Comparison of ENCODE assay signal across 1 cellular context in the genomic region with DNA sequence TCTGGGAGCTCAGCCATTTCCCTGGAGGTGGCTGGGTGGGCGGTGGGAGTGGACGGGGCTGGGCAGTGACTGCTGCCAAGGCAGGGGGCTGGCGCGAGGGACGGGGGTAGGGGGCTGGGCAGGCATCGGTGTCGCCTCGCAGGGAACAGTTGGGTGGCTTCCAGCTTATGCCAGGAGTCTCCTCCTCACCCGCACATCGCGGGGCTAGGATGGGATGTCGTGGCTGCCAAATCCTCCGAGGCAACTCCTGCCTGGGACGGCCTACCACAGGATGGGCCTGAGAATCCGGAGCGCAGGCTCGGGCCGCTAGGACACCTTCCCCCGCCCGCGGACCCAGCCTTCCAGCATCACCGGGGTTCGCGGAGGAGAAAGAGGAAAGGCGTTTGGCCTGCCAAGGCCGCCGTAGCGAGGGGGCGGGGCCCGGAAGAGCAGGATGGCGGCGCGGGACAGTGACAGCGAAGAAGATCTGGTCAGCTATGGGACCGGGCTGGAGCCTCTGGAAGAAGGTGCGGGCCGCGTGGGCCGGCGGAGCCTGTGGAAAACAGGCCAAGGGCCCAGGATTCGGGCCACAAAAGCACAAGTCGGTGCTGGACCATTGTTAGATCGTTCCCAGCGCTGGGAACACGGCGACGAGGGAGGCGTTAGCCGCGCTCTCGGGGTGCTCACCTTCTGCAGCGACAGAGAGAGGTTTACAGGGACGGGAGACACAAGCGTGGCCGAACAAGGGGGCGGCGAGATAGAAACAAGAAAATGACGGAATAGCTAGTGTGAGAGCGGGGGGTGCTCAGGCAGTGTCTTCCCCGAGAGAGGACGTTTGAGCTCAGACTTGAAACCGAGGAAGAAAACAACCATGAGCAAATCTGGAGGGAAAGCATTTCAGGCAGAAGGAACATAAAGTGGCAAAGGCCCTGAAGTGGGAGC.
TF ChIP-seq lines count a peak whose summit lies in the region.

A gene with protein sequence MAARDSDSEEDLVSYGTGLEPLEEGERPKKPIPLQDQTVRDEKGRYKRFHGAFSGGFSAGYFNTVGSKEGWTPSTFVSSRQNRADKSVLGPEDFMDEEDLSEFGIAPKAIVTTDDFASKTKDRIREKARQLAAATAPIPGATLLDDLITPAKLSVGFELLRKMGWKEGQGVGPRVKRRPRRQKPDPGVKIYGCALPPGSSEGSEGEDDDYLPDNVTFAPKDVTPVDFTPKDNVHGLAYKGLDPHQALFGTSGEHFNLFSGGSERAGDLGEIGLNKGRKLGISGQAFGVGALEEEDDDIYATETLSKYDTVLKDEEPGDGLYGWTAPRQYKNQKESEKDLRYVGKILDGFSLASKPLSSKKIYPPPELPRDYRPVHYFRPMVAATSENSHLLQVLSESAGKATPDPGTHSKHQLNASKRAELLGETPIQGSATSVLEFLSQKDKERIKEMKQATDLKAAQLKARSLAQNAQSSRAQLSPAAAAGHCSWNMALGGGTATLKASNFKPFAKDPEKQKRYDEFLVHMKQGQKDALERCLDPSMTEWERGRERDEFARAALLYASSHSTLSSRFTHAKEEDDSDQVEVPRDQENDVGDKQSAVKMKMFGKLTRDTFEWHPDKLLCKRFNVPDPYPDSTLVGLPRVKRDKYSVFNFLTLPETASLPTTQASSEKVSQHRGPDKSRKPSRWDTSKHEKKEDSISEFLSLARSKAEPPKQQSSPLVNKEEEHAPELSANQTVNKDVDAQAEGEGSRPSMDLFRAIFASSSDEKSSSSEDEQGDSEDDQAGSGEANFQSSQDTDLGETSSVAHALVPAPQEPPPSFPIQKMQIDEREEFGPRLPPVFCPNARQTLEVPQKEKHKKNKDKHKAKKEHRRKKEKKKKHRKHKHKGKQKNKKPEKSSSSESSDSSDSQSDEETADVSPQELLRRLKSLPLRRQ (plus strand): TSS at position 421 of the 921 bp plus-strand sequence. CDS start 13 bp downstream, at position 434.

TF ChIP-seq in K562, 482 proteins besides CTCF, POLR2A, EP300 and RAD21 (continued from another document and continues in another):
- TF ChIP-seq, protein P1, sequence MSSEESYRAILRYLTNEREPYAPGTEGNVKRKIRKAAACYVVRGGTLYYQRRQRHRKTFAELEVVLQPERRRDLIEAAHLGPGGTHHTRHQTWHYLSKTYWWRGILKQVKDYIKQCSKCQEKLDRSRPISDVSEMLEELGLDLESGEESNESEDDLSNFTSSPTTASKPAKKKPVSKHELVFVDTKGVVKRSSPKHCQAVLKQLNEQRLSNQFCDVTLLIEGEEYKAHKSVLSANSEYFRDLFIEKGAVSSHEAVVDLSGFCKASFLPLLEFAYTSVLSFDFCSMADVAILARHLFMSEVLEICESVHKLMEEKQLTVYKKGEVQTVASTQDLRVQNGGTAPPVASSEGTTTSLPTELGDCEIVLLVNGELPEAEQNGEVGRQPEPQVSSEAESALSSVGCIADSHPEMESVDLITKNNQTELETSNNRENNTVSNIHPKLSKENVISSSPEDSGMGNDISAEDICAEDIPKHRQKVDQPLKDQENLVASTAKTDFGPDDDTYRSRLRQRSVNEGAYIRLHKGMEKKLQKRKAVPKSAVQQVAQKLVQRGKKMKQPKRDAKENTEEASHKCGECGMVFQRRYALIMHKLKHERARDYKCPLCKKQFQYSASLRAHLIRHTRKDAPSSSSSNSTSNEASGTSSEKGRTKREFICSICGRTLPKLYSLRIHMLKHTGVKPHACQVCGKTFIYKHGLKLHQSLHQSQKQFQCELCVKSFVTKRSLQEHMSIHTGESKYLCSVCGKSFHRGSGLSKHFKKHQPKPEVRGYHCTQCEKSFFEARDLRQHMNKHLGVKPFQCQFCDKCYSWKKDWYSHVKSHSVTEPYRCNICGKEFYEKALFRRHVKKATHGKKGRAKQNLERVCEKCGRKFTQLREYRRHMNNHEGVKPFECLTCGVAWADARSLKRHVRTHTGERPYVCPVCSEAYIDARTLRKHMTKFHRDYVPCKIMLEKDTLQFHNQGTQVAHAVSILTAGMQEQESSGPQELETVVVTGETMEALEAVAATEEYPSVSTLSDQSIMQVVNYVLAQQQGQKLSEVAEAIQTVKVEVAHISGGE (CRISPR knock-in tag; IDR thresholded peaks at IDR 0.05) = no peak
- TF ChIP-seq, protein P2, sequence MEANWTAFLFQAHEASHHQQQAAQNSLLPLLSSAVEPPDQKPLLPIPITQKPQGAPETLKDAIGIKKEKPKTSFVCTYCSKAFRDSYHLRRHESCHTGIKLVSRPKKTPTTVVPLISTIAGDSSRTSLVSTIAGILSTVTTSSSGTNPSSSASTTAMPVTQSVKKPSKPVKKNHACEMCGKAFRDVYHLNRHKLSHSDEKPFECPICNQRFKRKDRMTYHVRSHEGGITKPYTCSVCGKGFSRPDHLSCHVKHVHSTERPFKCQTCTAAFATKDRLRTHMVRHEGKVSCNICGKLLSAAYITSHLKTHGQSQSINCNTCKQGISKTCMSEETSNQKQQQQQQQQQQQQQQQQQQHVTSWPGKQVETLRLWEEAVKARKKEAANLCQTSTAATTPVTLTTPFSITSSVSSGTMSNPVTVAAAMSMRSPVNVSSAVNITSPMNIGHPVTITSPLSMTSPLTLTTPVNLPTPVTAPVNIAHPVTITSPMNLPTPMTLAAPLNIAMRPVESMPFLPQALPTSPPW (CRISPR knock-in tag; IDR thresholded peaks at IDR 0.05) = peak; percentile 91
- TF ChIP-seq CEBPG (CRISPR knock-in tag; IDR thresholded peaks at IDR 0.05) (peak; percentile 6; the same call in 1 of the 2 replicates), CEBPG (tag; conservative IDR thresholded peaks at IDR 0.05 in 1 of 2, IDR thresholded peaks at IDR 0.05 in 1 of 2) (no peak), ILF3 (IDR thresholded peaks at IDR 0.05; ENCODE audit: borderline replicate concordance) (no peak), RBM22 (IDR thresholded peaks at IDR 0.05; ENCODE audit: low read depth, low read length, poor library complexity, severe bottlenecking) (peak; percentile 34), ZFX (CRISPR knock-in tag; IDR thresholded peaks at IDR 0.05) (peak; percentile 83), MCM2 (IDR thresholded peaks at IDR 0.05; ENCODE audit: low read depth) (no peak), TEAD1 (CRISPR knock-in tag; IDR thresholded peaks at IDR 0.05) (peak in 1 of 2 experiments; percentile 66; a peak in 1 of 4 replicates), ZNF224 (CRISPR knock-in tag; IDR thresholded peaks at IDR 0.05) (no peak), CXXC5 (CRISPR knock-in tag; IDR thresholded peaks at IDR 0.05) (peak; percentile 62), ASH1L (IDR thresholded peaks at IDR 0.05; ENCODE audit: borderline replicate concordance, low read depth, partially characterized antibody) (no peak), TCF7L2 (IDR thresholded peaks at IDR 0.05; ENCODE audit: low read depth, low read length) (no peak), TCFL5 (CRISPR knock-in tag; conservative IDR thresholded peaks at IDR 0.05) (no peak), HDAC8 (tag; IDR thresholded peaks at IDR 0.05) (no peak), LCOR (CRISPR knock-in tag; IDR thresholded peaks at IDR 0.05) (no peak), ZNF395 (CRISPR knock-in tag; IDR thresholded peaks at IDR 0.05) (no peak), CHD2 (IDR thresholded peaks at IDR 0.05; ENCODE audit: low read depth, low read length) (no peak), ZNF24 (IDR thresholded peaks at IDR 0.05) (peak; percentile 37; the same call in 1 of the 2 replicates), AFF1 (IDR thresholded peaks at IDR 0.05; ENCODE audit: low read depth in 1 of 2, partially characterized antibody in 2 of 2) (no peak), MECOM (CRISPR knock-in tag; IDR thresholded peaks at IDR 0.05) (no peak), EGR1 (conservative IDR thresholded peaks at IDR 0.05) (peak; percentile 63), PCBP1 (IDR thresholded peaks at IDR 0.05; ENCODE audit: low read depth, low read length, poor library complexity, severe bottlenecking) (peak; percentile 30), NR1H2 (CRISPR knock-in tag; IDR thresholded peaks at IDR 0.05) (no peak), BHLHE40 (IDR thresholded peaks at IDR 0.05; ENCODE audit: low read length) (peak; percentile 26; the same call in 1 of the 2 replicates)
- TF ChIP-seq, protein P3, sequence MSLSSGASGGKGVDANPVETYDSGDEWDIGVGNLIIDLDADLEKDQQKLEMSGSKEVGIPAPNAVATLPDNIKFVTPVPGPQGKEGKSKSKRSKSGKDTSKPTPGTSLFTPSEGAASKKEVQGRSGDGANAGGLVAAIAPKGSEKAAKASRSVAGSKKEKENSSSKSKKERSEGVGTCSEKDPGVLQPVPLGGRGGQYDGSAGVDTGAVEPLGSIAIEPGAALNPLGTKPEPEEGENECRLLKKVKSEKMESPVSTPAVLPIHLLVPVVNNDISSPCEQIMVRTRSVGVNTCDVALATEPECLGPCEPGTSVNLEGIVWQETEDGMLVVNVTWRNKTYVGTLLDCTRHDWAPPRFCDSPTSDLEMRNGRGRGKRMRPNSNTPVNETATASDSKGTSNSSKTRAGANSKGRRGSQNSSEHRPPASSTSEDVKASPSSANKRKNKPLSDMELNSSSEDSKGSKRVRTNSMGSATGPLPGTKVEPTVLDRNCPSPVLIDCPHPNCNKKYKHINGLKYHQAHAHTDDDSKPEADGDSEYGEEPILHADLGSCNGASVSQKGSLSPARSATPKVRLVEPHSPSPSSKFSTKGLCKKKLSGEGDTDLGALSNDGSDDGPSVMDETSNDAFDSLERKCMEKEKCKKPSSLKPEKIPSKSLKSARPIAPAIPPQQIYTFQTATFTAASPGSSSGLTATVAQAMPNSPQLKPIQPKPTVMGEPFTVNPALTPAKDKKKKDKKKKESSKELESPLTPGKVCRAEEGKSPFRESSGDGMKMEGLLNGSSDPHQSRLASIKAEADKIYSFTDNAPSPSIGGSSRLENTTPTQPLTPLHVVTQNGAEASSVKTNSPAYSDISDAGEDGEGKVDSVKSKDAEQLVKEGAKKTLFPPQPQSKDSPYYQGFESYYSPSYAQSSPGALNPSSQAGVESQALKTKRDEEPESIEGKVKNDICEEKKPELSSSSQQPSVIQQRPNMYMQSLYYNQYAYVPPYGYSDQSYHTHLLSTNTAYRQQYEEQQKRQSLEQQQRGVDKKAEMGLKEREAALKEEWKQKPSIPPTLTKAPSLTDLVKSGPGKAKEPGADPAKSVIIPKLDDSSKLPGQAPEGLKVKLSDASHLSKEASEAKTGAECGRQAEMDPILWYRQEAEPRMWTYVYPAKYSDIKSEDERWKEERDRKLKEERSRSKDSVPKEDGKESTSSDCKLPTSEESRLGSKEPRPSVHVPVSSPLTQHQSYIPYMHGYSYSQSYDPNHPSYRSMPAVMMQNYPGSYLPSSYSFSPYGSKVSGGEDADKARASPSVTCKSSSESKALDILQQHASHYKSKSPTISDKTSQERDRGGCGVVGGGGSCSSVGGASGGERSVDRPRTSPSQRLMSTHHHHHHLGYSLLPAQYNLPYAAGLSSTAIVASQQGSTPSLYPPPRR (CRISPR knock-in tag; IDR thresholded peaks at IDR 0.05; ENCODE audit: borderline replicate concordance) = no peak
- TF ChIP-seq, protein P4, sequence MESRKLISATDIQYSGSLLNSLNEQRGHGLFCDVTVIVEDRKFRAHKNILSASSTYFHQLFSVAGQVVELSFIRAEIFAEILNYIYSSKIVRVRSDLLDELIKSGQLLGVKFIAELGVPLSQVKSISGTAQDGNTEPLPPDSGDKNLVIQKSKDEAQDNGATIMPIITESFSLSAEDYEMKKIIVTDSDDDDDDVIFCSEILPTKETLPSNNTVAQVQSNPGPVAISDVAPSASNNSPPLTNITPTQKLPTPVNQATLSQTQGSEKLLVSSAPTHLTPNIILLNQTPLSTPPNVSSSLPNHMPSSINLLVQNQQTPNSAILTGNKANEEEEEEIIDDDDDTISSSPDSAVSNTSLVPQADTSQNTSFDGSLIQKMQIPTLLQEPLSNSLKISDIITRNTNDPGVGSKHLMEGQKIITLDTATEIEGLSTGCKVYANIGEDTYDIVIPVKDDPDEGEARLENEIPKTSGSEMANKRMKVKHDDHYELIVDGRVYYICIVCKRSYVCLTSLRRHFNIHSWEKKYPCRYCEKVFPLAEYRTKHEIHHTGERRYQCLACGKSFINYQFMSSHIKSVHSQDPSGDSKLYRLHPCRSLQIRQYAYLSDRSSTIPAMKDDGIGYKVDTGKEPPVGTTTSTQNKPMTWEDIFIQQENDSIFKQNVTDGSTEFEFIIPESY (CRISPR knock-in tag; IDR thresholded peaks at IDR 0.05) = peak; percentile 61
- TF ChIP-seq, protein P5, sequence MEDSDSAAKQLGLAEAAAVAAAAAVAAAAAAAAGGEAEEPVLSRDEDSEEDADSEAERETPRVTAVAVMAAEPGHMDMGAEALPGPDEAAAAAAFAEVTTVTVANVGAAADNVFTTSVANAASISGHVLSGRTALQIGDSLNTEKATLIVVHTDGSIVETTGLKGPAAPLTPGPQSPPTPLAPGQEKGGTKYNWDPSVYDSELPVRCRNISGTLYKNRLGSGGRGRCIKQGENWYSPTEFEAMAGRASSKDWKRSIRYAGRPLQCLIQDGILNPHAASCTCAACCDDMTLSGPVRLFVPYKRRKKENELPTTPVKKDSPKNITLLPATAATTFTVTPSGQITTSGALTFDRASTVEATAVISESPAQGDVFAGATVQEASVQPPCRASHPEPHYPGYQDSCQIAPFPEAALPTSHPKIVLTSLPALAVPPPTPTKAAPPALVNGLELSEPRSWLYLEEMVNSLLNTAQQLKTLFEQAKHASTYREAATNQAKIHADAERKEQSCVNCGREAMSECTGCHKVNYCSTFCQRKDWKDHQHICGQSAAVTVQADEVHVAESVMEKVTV (CRISPR knock-in tag; IDR thresholded peaks at IDR 0.05) = no peak
